10 cellular contexts compared by ENCODE assay signal in genomic region chr12:111359231-111359913, GRCh38. TPM values are rescaled to one million over a fixed set of nuclear protein-coding genes. Genes with fewer than 3 reads are reported as not detected.
DNase-seq lines count a peak whose midpoint lies in the region; ATAC-seq and TF ChIP-seq lines count a peak whose summit lies in the region.
"Had no signal": no experiment of that assay in that cellular context is flagged by ENCODE, and none has a peak within 500 bp of the region (broad histone marks: within the 10 kb centered on the region; RNA-seq: fewer than 3 reads in every experiment).

No MANE protein-coding gene starts in this region.

- no peak for TF ChIP-seq EP300 in SK-N-SH (IDR thresholded peaks at IDR 0.05; ENCODE audit: borderline replicate concordance in 1 of 2, low read depth in 1 of 2, low read length in 1 of 2)

- H3K9me3 Mint-ChIP-seq in T-helper 2 cell treated with Interferon-gamma antibody and Interleukin-4, amounts not matched to agents 5 μg/mL and 100 μg/mL, for 36 hours = no peaks in the 10 kb centered on the region
- no peaks in the 10 kb centered on the region for H3K9me3 Mint-ChIP-seq in activated naive CD4-positive, alpha-beta T cell treated with anti-CD3 and anti-CD28 coated beads, Interleukin-2, amount 50 U/mL, for 72 hours

- ATAC-seq in activated naive CD4-positive, alpha-beta T cell treated with anti-CD3 and anti-CD28 coated beads, Interleukin-2, amount 50 U/mL, for 72 hours = peak; percentile 92 to 96
- no peak for ATAC-seq in HG03280 (IDR thresholded peaks at IDR 0.05; ENCODE audit: unreplicated experiment)

- no peaks in the 10 kb centered on the region for H3K36me3 Mint-ChIP-seq in T-helper 2 cell treated with Interferon-gamma antibody and Interleukin-4, amounts not matched to agents 5 μg/mL and 100 μg/mL, for 36 hours (ENCODE audit: low read depth)
- no peaks in the 10 kb centered on the region for H3K36me3 Mint-ChIP-seq in activated naive CD4-positive, alpha-beta T cell treated with anti-CD3 and anti-CD28 coated beads, Interleukin-2, amount 50 U/mL, for 72 hours

- no peak for TF ChIP-seq CTCF in SK-N-SH (IDR thresholded peaks at IDR 0.05)

- in situ Hi-C loops in GM23248 (cut with MboI) = no loop called here

- TF ChIP-seq RAD21 in SK-N-SH (IDR thresholded peaks at IDR 0.05; ENCODE audit: low read length) = no peak

- H3K27me3 Mint-ChIP-seq in T-helper 2 cell treated with Interferon-gamma antibody and Interleukin-4, amounts not matched to agents 5 μg/mL and 100 μg/mL, for 36 hours (ENCODE audit: low read depth) = peaks cover 6% of the 10 kb centered on the region

- H3K9me3 ChIP-seq in GM23248 (ENCODE audit: low read depth) (no peaks in the 10 kb centered on the region), SK-N-SH (no peaks in the 10 kb centered on the region)
- H3K9me3 ChIP-seq: HAP-1, ovary had no signal

- H3K27ac ChIP-seq in GM23248 (no peak overlapping the region), SK-N-SH (ENCODE audit: low read depth in 2 of 2, low read length in 1 of 2) (no peak overlapping the region)
- H3K27ac ChIP-seq: ovary had no signal

- CTCF ChIA-PET in SK-N-SH (lab: Yijun Ruan, JAX) = interaction anchor here (0.9 to 1.8 kb wide), 3 partner anchors 29 to 61 kb away, joined by 3 to 9 read pairs (median 3); no protein-coding TSS in a partner anchor

- no peak overlapping the region for H2AFZ ChIP-seq in GM23248
- H2AFZ ChIP-seq in SK-N-SH (ENCODE audit: low read depth) = no peak overlapping the region

- H3K79me2 ChIP-seq in GM23248 (ENCODE audit: insufficient read depth) (no peaks in the 10 kb centered on the region), SK-N-SH (ENCODE audit: insufficient read depth) (no peaks in the 10 kb centered on the region)

- H3K4me1 ChIP-seq in GM23248 (ENCODE audit: insufficient read depth) = 0 out of 2 replicates have a peak, but pooled peaks cover 6% of the 10 kb centered on the region
- no peaks in the 10 kb centered on the region; a peak in 1 of 4 replicates for H3K4me1 ChIP-seq in SK-N-SH (ENCODE audit: control insufficient read depth in 1 of 2, insufficient read depth in 2 of 2, low read depth in 1 of 2, low read length in 1 of 2)
- H3K4me1 ChIP-seq: HAP-1 had no signal

- no peaks in the 10 kb centered on the region for H3F3A ChIP-seq in GM23248 (ENCODE audit: insufficient read depth)
- no peaks in the 10 kb centered on the region for H3F3A ChIP-seq in SK-N-SH (replicated peaks; ENCODE audit: insufficient read depth)

- H4K20me1 ChIP-seq in GM23248 (ENCODE audit: insufficient read depth) = no peaks in the 10 kb centered on the region
- H4K20me1 ChIP-seq in SK-N-SH (ENCODE audit: insufficient read depth) = no peaks in the 10 kb centered on the region

- H3K4me3 ChIP-seq in GM23248 (no peak overlapping the region), SK-N-SH (ENCODE audit: low read depth in 2 of 2, low read length in 1 of 2) (no peak overlapping the region)
- H3K4me3 ChIP-seq: HAP-1, ovary had no signal

- 68 to 69% methylated on average over 11 of the region's 11 CpGs for WGBS in GM23248 (ENCODE audit: low coverage in 1 of 2, low lambda C conversion rate in 2 of 2, missing lambda C conversion rate in 2 of 2), 2 experiments
- WGBS in SK-N-SH (ENCODE audit: low lambda C conversion rate) = 94% methylated on average over 11 of the region's 11 CpGs

- DNase-seq in GM23248 = peak; percentile 17
- peak; percentile 74 for DNase-seq in T-helper 2 cell treated with Interferon-gamma antibody and Interleukin-4, amounts not matched to agents 5 μg/mL and 100 μg/mL, for 36 hours (ENCODE audit: low spot score)
- DNase-seq in activated naive CD4-positive, alpha-beta T cell treated with anti-CD3 and anti-CD28 coated beads, Interleukin-2, amount 50 U/mL, for 72 hours (ENCODE audit: low spot score in 2 of 2) = peak; percentile 41 to 70
- DNase-seq in stimulated activated CD4-positive, alpha-beta T cell treated with anti-CD3 and anti-CD28 coated beads, Interleukin-2, amount 100 ng/mL, for 4 hours (ENCODE audit: low read depth) = peak; percentile 30
- DNase-seq in GM19238 (ENCODE audit: insufficient read length, low spot score) = no peak
- no peak for DNase-seq in SK-N-SH
- DNase-seq in dedifferentiated amniotic fluid mesenchymal stem cell (ENCODE audit: extremely low spot score) = no peak
- DNase-seq: ovary had no signal

- H3K9me2 ChIP-seq in GM23248 (ENCODE audit: insufficient read depth) = no peaks in the 10 kb centered on the region
- no peaks in the 10 kb centered on the region for H3K9me2 ChIP-seq in SK-N-SH

- H3K4me3 Mint-ChIP-seq in T-helper 2 cell treated with Interferon-gamma antibody and Interleukin-4, amounts not matched to agents 5 μg/mL and 100 μg/mL, for 36 hours = peak overlapping the region; percentile 9

- H3K27me3 ChIP-seq in GM23248 (replicated peaks; ENCODE audit: insufficient read depth) (no peaks in the 10 kb centered on the region), SK-N-SH (ENCODE audit: insufficient read depth) (no peaks in the 10 kb centered on the region)
- H3K27me3 ChIP-seq: ovary had no signal

- POLR2A ChIA-PET in SK-N-SH (lab: Yijun Ruan, JAX) = no interaction called here

- peaks cover 10% of the 10 kb centered on the region for H3K4me1 Mint-ChIP-seq in T-helper 2 cell treated with Interferon-gamma antibody and Interleukin-4, amounts not matched to agents 5 μg/mL and 100 μg/mL, for 36 hours (ENCODE audit: low read depth)

- H3K9ac ChIP-seq in GM23248 (no peak overlapping the region), SK-N-SH (no peak overlapping the region)

- H3K4me2 ChIP-seq in GM23248 (ENCODE audit: unreplicated experiment) = no peak overlapping the region
- H3K4me2 ChIP-seq in SK-N-SH = no peak overlapping the region

- no peak overlapping the region for H3K27ac Mint-ChIP-seq in T-helper 2 cell treated with Interferon-gamma antibody and Interleukin-4, amounts not matched to agents 5 μg/mL and 100 μg/mL, for 36 hours
- H3K27ac Mint-ChIP-seq in activated naive CD4-positive, alpha-beta T cell treated with anti-CD3 and anti-CD28 coated beads, Interleukin-2, amount 50 U/mL, for 72 hours = peak overlapping the region; percentile 2 to 7

- no peaks in the 10 kb centered on the region for H3K36me3 ChIP-seq in GM23248 (ENCODE audit: low read depth)
- H3K36me3 ChIP-seq in SK-N-SH (replicated peaks in 1 of 2; ENCODE audit: control insufficient read depth in 1 of 2, insufficient read depth in 2 of 2, low read length in 1 of 2) = peaks cover 0 to 2% of the 10 kb centered on the region in 2 experiments
- H3K36me3 ChIP-seq: HAP-1, ovary had no signal

TF ChIP-seq in SK-N-SH, 30 proteins besides CTCF, POLR2A, EP300 and RAD21:
- no peak for TF ChIP-seq NFIC (IDR thresholded peaks at IDR 0.05; ENCODE audit: borderline replicate concordance)
- no peak for TF ChIP-seq NRF1 (IDR thresholded peaks at IDR 0.05; ENCODE audit: low read depth, low read length)
- TF ChIP-seq MEF2A (IDR thresholded peaks at IDR 0.05; ENCODE audit: borderline replicate concordance, low read depth) = no peak
- no peak for TF ChIP-seq FOXJ3 (CRISPR knock-in tag; IDR thresholded peaks at IDR 0.05)
- no peak for TF ChIP-seq SMC3 (IDR thresholded peaks at IDR 0.05; ENCODE audit: low read depth, low read length)
- TF ChIP-seq ZBTB33 (IDR thresholded peaks at IDR 0.05; ENCODE audit: borderline replicate concordance, low read depth) = no peak
- TF ChIP-seq RFX5 (IDR thresholded peaks at IDR 0.05; ENCODE audit: low read length) = no peak
- no peak for TF ChIP-seq FOSL2 (IDR thresholded peaks at IDR 0.05; ENCODE audit: borderline replicate concordance, low read depth)
- no peak for TF ChIP-seq GABPA (IDR thresholded peaks at IDR 0.05; ENCODE audit: low read depth)
- TF ChIP-seq, protein P1, sequence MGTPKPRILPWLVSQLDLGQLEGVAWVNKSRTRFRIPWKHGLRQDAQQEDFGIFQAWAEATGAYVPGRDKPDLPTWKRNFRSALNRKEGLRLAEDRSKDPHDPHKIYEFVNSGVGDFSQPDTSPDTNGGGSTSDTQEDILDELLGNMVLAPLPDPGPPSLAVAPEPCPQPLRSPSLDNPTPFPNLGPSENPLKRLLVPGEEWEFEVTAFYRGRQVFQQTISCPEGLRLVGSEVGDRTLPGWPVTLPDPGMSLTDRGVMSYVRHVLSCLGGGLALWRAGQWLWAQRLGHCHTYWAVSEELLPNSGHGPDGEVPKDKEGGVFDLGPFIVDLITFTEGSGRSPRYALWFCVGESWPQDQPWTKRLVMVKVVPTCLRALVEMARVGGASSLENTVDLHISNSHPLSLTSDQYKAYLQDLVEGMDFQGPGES (IDR thresholded peaks at IDR 0.05; ENCODE audit: low read depth, low read length) = no peak
- TF ChIP-seq YY1 (IDR thresholded peaks at IDR 0.05; ENCODE audit: low read depth) = no peak
- TF ChIP-seq CHD2 (IDR thresholded peaks at IDR 0.05; ENCODE audit: low read length, partially characterized antibody) = no peak

RNA-seq across cellular contexts. Expression of gene PHETA1, which starts 9.5 kb away (rescaled TPM):
- 4.8 and 12.9 TPM in 2 replicates for total RNA-seq in GM23248 (2014; rRNA removed; shearing (Covaris generic))
- polyA plus RNA-seq in GM23248 (2016; fragmentation: Nextera tagmentation; extraction: Ambion mirVana) (6.6 and 7.9 TPM in 2 replicates), SK-N-SH (2012; rRNA removed) (7.3 and 8.1 TPM in 2 replicates)
- 1 to 10 TPM in 1 of 2 donors, under 1 TPM in 1; 0.64 to 1.5 TPM for total RNA-seq in activated naive CD4-positive, alpha-beta T cell treated with anti-CD3 and anti-CD28 coated beads, Interleukin-2, amount 50 U/mL, for 72 hours
- 4.3 and 7.9 TPM in 2 replicates for polyA plus RNA-seq in SK-N-SH (2012; cell fraction: cytosol; rRNA removed)
- 11.4 and 14.1 TPM in 2 replicates for polyA plus RNA-seq in SK-N-SH (2012; cell fraction: nucleus; rRNA removed)

RNA-seq across cellular contexts. Expression of gene SH2B3, which starts 46.4 kb away (rescaled TPM):
- 39.1 and 42.8 TPM in 2 replicates for total RNA-seq in GM23248 (2014; rRNA removed; shearing (Covaris generic))
- polyA plus RNA-seq in GM23248 (2016; fragmentation: Nextera tagmentation; extraction: Ambion mirVana) (9.2 and 9.4 TPM in 2 replicates), SK-N-SH (2012; rRNA removed) (14.4 and 15.6 TPM in 2 replicates)
- total RNA-seq in activated naive CD4-positive, alpha-beta T cell treated with anti-CD3 and anti-CD28 coated beads, Interleukin-2, amount 50 U/mL, for 72 hours = 10 to 100 TPM; 18.0 to 24.6 TPM
- polyA plus RNA-seq in SK-N-SH (2012; cell fraction: cytosol; rRNA removed) = 14.9 and 18.4 TPM in 2 replicates
- polyA plus RNA-seq in SK-N-SH (2012; cell fraction: nucleus; rRNA removed) = 19.2 and 26.6 TPM in 2 replicates

Comparison
In these comparisons a context has a peak if more than half of its experiments do, and no peak if none do; other contexts are left out.
1. DNase-seq: peak in GM23248 (single experiment), T-helper 2 cell treated with Interferon-gamma antibody and Interleukin-4, amounts not matched to agents 5 μg/mL and 100 μg/mL, for 36 hours (single experiment), activated naive CD4-positive, alpha-beta T cell treated with anti-CD3 and anti-CD28 coated beads, Interleukin-2, amount 50 U/mL, for 72 hours (2 of 2) and stimulated activated CD4-positive, alpha-beta T cell treated with anti-CD3 and anti-CD28 coated beads, Interleukin-2, amount 100 ng/mL, for 4 hours (single experiment); none in GM19238 (single experiment), SK-N-SH (single experiment) and dedifferentiated amniotic fluid mesenchymal stem cell (single experiment).